ENCODE assay signal across 17 cellular contexts in genomic region chr1:7384679-7385078, GRCh38.
DNase-seq lines count a peak whose midpoint lies in the region; ATAC-seq and TF ChIP-seq lines count a peak whose summit lies in the region.
"Had no signal": no experiment of that assay in that cellular context is flagged by ENCODE, and none has a peak within 500 bp of the region (broad histone marks: within the 10 kb centered on the region; RNA-seq: fewer than 3 reads in every experiment).

No MANE protein-coding gene starts in this region.

- H3K27ac Mint-ChIP-seq in glutamatergic neuron (ENCODE audit: unreplicated experiment), result peak overlapping the region; percentile 33
- H3K27ac Mint-ChIP-seq in stimulated activated effector memory CD8-positive, alpha-beta T cell treated with anti-CD3 and anti-CD28 coated beads, Interleukin-12 subunit alpha, Interleukin-12 subunit beta, amount 100 ng/mL, for 72 hours, result no peak overlapping the region
- no peak overlapping the region for H3K27ac Mint-ChIP-seq in activated CD4-positive, alpha-beta T cell treated with anti-CD3 and anti-CD28 coated beads for 36 hours
- H3K27ac Mint-ChIP-seq: B cell had no signal

- CTCF ChIA-PET in activated CD4-positive, alpha-beta T cell treated with anti-CD3 and anti-CD28 coated beads for 36 hours (lab: Charles Lee), result no interaction called here

- intact Hi-C loops in activated CD4-positive, alpha-beta T cell treated with anti-CD3 and anti-CD28 coated beads for 36 hours (cut with DNase I, micrococcal nuclease), result no loop called here

- peaks cover 26% of the 10 kb centered on the region for H3K4me1 Mint-ChIP-seq in glutamatergic neuron (ENCODE audit: low read depth, unreplicated experiment)
- H3K4me1 Mint-ChIP-seq in stimulated activated effector memory CD8-positive, alpha-beta T cell treated with anti-CD3 and anti-CD28 coated beads, Interleukin-12 subunit alpha, Interleukin-12 subunit beta, amount 100 ng/mL, for 72 hours, result no peaks in the 10 kb centered on the region
- H3K4me1 Mint-ChIP-seq in activated CD4-positive, alpha-beta T cell treated with anti-CD3 and anti-CD28 coated beads for 36 hours, result no peaks in the 10 kb centered on the region
- H3K4me1 Mint-ChIP-seq: B cell had no signal

- no peaks in the 10 kb centered on the region for H3K27me3 ChIP-seq in H7 (ENCODE audit: control insufficient read depth, insufficient read depth, low read length)

- no peaks in the 10 kb centered on the region for H3K36me3 Mint-ChIP-seq in glutamatergic neuron (ENCODE audit: unreplicated experiment)
- no peaks in the 10 kb centered on the region for H3K36me3 Mint-ChIP-seq in stimulated activated effector memory CD8-positive, alpha-beta T cell treated with anti-CD3 and anti-CD28 coated beads, Interleukin-12 subunit alpha, Interleukin-12 subunit beta, amount 100 ng/mL, for 72 hours
- no peaks in the 10 kb centered on the region for H3K36me3 Mint-ChIP-seq in activated CD4-positive, alpha-beta T cell treated with anti-CD3 and anti-CD28 coated beads for 36 hours (ENCODE audit: low read depth)

- H3K4me3 Mint-ChIP-seq in glutamatergic neuron (ENCODE audit: unreplicated experiment), result no peak overlapping the region
- no peak overlapping the region for H3K4me3 Mint-ChIP-seq in stimulated activated effector memory CD8-positive, alpha-beta T cell treated with anti-CD3 and anti-CD28 coated beads, Interleukin-12 subunit alpha, Interleukin-12 subunit beta, amount 100 ng/mL, for 72 hours
- H3K4me3 Mint-ChIP-seq in activated CD4-positive, alpha-beta T cell treated with anti-CD3 and anti-CD28 coated beads for 36 hours, result no peak overlapping the region
- H3K4me3 Mint-ChIP-seq: B cell had no signal

- no peaks in the 10 kb centered on the region for H3K36me3 ChIP-seq in H7 (replicated peaks; ENCODE audit: control insufficient read depth, insufficient read depth, low read length)

- peak; percentile 34 for DNase-seq in H7
- peak; percentile 26 for DNase-seq in activated CD8-positive, alpha-beta memory T cell treated with anti-CD3 and anti-CD28 coated beads, Interleukin-2, amount 50 U/mL, for 48 hours
- DNase-seq in glutamatergic neuron, result no peak
- DNase-seq in stimulated activated effector memory CD8-positive, alpha-beta T cell treated with anti-CD3 and anti-CD28 coated beads, Interleukin-12 subunit alpha, Interleukin-12 subunit beta, amount 100 ng/mL, for 72 hours (ENCODE audit: low spot score in 2 of 2), result no peak
- no peak for DNase-seq in DMS 273 treated with DMSO at 0.1 percent for 48 hours (lab: John Stamatoyannopoulos, UW)
- DNase-seq in activated CD4-positive, alpha-beta T cell treated with anti-CD3 and anti-CD28 coated beads for 36 hours, result no peak
- no peak for DNase-seq in GM19238 (ENCODE audit: insufficient read length, low spot score)
- DNase-seq: ACHN, DMS153, EL, NCI-H2107, NCI-H345, NCI-H526 treated with DMSO at 0.1 percent for 48 hours, PC-9 had no signal

- ATAC-seq in stimulated activated effector memory CD8-positive, alpha-beta T cell treated with anti-CD3 and anti-CD28 coated beads, Interleukin-12 subunit alpha, Interleukin-12 subunit beta, amount 100 ng/mL, for 72 hours, result peak; percentile 8
- no peak for ATAC-seq in GM18511 (IDR thresholded peaks at IDR 0.05; ENCODE audit: unreplicated experiment)
- ATAC-seq in activated CD4-positive, alpha-beta T cell treated with anti-CD3 and anti-CD28 coated beads for 36 hours, result no peak
- ATAC-seq: HCT116 had no signal

- POLR2A ChIA-PET in activated CD4-positive, alpha-beta T cell treated with anti-CD3 and anti-CD28 coated beads for 36 hours (lab: Charles Lee), result no interaction called here

- peaks cover 8% of the 10 kb centered on the region for H3K27me3 Mint-ChIP-seq in glutamatergic neuron (ENCODE audit: unreplicated experiment)
- peaks cover 3% of the 10 kb centered on the region for H3K27me3 Mint-ChIP-seq in activated CD4-positive, alpha-beta T cell treated with anti-CD3 and anti-CD28 coated beads for 36 hours

- H3K9me3 Mint-ChIP-seq in glutamatergic neuron (ENCODE audit: unreplicated experiment), result peaks cover 9% of the 10 kb centered on the region
- peaks cover 4% of the 10 kb centered on the region for H3K9me3 Mint-ChIP-seq in stimulated activated effector memory CD8-positive, alpha-beta T cell treated with anti-CD3 and anti-CD28 coated beads, Interleukin-12 subunit alpha, Interleukin-12 subunit beta, amount 100 ng/mL, for 72 hours
- peaks cover 3% of the 10 kb centered on the region for H3K9me3 Mint-ChIP-seq in activated CD4-positive, alpha-beta T cell treated with anti-CD3 and anti-CD28 coated beads for 36 hours (ENCODE audit: low read depth)

- no peak overlapping the region for H3K4me3 ChIP-seq in H7 (ENCODE audit: insufficient read depth, low read depth, low read length)
- H3K4me3 ChIP-seq: PC-9 had no signal

- TF ChIP-seq CTCF in glutamatergic neuron (IDR thresholded peaks at IDR 0.05; ENCODE audit: partially characterized antibody, unreplicated experiment), result no peak

Comparison
In these comparisons a context has a peak if more than half of its experiments do, and no peak if none do; other contexts are left out.
1. DNase-seq: peak in H7 (single experiment) and activated CD8-positive, alpha-beta memory T cell treated with anti-CD3 and anti-CD28 coated beads, Interleukin-2, amount 50 U/mL, for 48 hours (single experiment); none in glutamatergic neuron (single experiment), stimulated activated effector memory CD8-positive, alpha-beta T cell treated with anti-CD3 and anti-CD28 coated beads, Interleukin-12 subunit alpha, Interleukin-12 subunit beta, amount 100 ng/mL, for 72 hours (0 of 2), DMS 273 treated with DMSO at 0.1 percent for 48 hours (single experiment), activated CD4-positive, alpha-beta T cell treated with anti-CD3 and anti-CD28 coated beads for 36 hours (single experiment) and GM19238 (single experiment).